29 cellular contexts compared by ENCODE assay signal in the genomic region with DNA sequence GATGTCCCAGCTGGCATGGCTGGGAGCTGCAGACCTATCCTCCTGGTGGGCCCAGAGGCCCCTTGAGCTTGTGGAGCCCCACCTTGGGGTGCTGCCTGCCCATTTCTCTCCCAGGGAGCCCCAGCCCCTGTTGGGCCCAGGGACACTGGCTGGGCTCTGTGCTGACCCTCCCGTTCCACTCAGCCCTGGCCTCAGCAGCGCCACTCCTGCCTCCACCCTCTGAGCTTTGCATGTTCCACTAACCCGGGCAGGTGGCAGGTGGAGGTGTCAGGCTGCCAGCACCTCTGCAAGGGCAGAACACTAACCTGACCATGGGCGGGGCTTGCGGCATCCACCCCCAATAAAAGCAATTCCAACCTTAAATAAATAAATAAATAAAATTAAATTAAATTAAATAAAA.
"Had no signal": no experiment of that assay in that cellular context is flagged by ENCODE, and none has a peak within 500 bp of the region (broad histone marks: within the 10 kb centered on the region; RNA-seq: fewer than 3 reads in every experiment).

No MANE protein-coding gene starts in this region.

- ATAC-seq: naive thymus-derived CD4-positive, alpha-beta T cell; natural killer cell; psoas muscle; right cardiac atrium; right lobe of liver; stimulated activated naive B cell treated with anti-CD40 and anti-IgM and Interleukin-4, amounts not matched to agents 10 μg/mL and 1 μg/mL and 100 μg/mL, for 72 hours had no signal

- H3K79me2 ChIP-seq: parathyroid adenoma had no signal

- DNase-seq: naive thymus-derived CD4-positive, alpha-beta T cell; natural killer cell; nucleus accumbens; ovary; psoas muscle; right lobe of liver; sigmoid colon; small intestine; stimulated activated CD4-positive, alpha-beta T cell treated with anti-CD3 and anti-CD28 coated beads, Interleukin-15, amount 100 ng/mL, for 24 hours; stimulated activated CD4-positive, alpha-beta T cell treated with anti-CD3 and anti-CD28 coated beads, Interleukin-2, amount 100 ng/mL, for 24 hours; stimulated activated CD4-positive, alpha-beta T cell treated with anti-CD3 and anti-CD28 coated beads, Interleukin-2, amount 100 ng/mL, for 48 hours; stimulated activated CD4-positive, alpha-beta T cell treated with anti-CD3 and anti-CD28 coated beads, Interleukin-4, amount 100 ng/mL, for 24 hours; stimulated activated naive B cell treated with anti-CD40 and anti-IgM and Interleukin-4, amounts not matched to agents 10 μg/mL and 1 μg/mL and 100 μg/mL, for 72 hours; stimulated activated naive CD4-positive, alpha-beta T cell treated with Interleukin-2 at 50 U/mL for 16 hours; stomach; thyroid gland had no signal

- H3K9ac ChIP-seq: neural progenitor cell, parathyroid adenoma had no signal

- H3K4me3 ChIP-seq: neural progenitor cell, ovary, psoas muscle, right lobe of liver, sigmoid colon, stomach, thoracic aorta, thyroid gland, tibial nerve, vagina had no signal

- H3K27me3 Mint-ChIP-seq: progenitor cell of endocrine pancreas; stimulated activated naive B cell treated with anti-CD40 and anti-IgM and Interleukin-4, amounts not matched to agents 10 μg/mL and 1 μg/mL and 100 μg/mL, for 72 hours; stimulated activated naive CD8-positive, alpha-beta T cell treated with anti-CD3 and anti-CD28 coated beads, Interleukin-15, Interleukin-2, amounts not matched to agents 100 ng/mL and 50 ng/mL, for 24 hours had no signal

- H3K36me3 Mint-ChIP-seq: naive thymus-derived CD4-positive, alpha-beta T cell; natural killer cell; neural progenitor cell; stimulated activated effector memory CD8-positive, alpha-beta T cell treated with anti-CD3 and anti-CD28 coated beads, Interleukin-12 subunit alpha, Interleukin-12 subunit beta, amount 100 ng/mL, for 72 hours; stimulated activated naive B cell treated with anti-CD40 and anti-IgM and Interleukin-4, amounts not matched to agents 10 μg/mL and 1 μg/mL and 100 μg/mL, for 72 hours; type B pancreatic cell had no signal

- H3K36me3 ChIP-seq: neural progenitor cell, neutrophil, ovary, right lobe of liver, sigmoid colon, stomach, thoracic aorta, thyroid gland, tibial nerve, vagina had no signal

- H2AFZ ChIP-seq: neural progenitor cell, parathyroid adenoma had no signal

- H3K4me1 Mint-ChIP-seq: naive thymus-derived CD4-positive, alpha-beta T cell; natural killer cell; nephron; neural progenitor cell; stimulated activated effector memory CD8-positive, alpha-beta T cell treated with anti-CD3 and anti-CD28 coated beads, Interleukin-12 subunit alpha, Interleukin-12 subunit beta, amount 100 ng/mL, for 72 hours; stimulated activated naive B cell treated with anti-CD40 and anti-IgM and Interleukin-4, amounts not matched to agents 10 μg/mL and 1 μg/mL and 100 μg/mL, for 72 hours had no signal

- H3K4me3 Mint-ChIP-seq: naive thymus-derived CD4-positive, alpha-beta T cell; natural killer cell; nephron; neural progenitor cell; stimulated activated effector memory CD8-positive, alpha-beta T cell treated with anti-CD3 and anti-CD28 coated beads, Interleukin-12 subunit alpha, Interleukin-12 subunit beta, amount 100 ng/mL, for 72 hours; stimulated activated naive B cell treated with anti-CD40 and anti-IgM and Interleukin-4, amounts not matched to agents 10 μg/mL and 1 μg/mL and 100 μg/mL, for 72 hours; stimulated activated naive CD8-positive, alpha-beta T cell treated with anti-CD3 and anti-CD28 coated beads, Interleukin-15, Interleukin-2, amounts not matched to agents 100 ng/mL and 50 ng/mL, for 24 hours; type B pancreatic cell had no signal

- FAIRE-seq: urothelium cell line had no signal

- H3K27ac ChIP-seq: neural progenitor cell, neutrophil, ovary, parathyroid adenoma, psoas muscle, right lobe of liver, sigmoid colon, stomach, thoracic aorta, thyroid gland, tibial nerve, vagina had no signal

- H3K27ac Mint-ChIP-seq: naive thymus-derived CD4-positive, alpha-beta T cell; natural killer cell; nephron; neural progenitor cell; progenitor cell of endocrine pancreas; stimulated activated effector memory CD8-positive, alpha-beta T cell treated with anti-CD3 and anti-CD28 coated beads, Interleukin-12 subunit alpha, Interleukin-12 subunit beta, amount 100 ng/mL, for 72 hours; stimulated activated naive B cell treated with anti-CD40 and anti-IgM and Interleukin-4, amounts not matched to agents 10 μg/mL and 1 μg/mL and 100 μg/mL, for 72 hours; stimulated activated naive CD8-positive, alpha-beta T cell treated with anti-CD3 and anti-CD28 coated beads, Interleukin-15, Interleukin-2, amounts not matched to agents 100 ng/mL and 50 ng/mL, for 24 hours; type B pancreatic cell had no signal

- H3K4me1 ChIP-seq: neural progenitor cell, parathyroid adenoma, psoas muscle, right lobe of liver, sigmoid colon, stomach, thyroid gland, tibial nerve, vagina had no signal

- H3K9me3 ChIP-seq: neutrophil, ovary, right lobe of liver, thoracic aorta, thyroid gland, tibial nerve, vagina had no signal

- H3K27me3 ChIP-seq: neural progenitor cell, neutrophil, ovary, right lobe of liver, sigmoid colon, stomach, thyroid gland, tibial nerve, vagina had no signal

- H3K4me2 ChIP-seq: neural progenitor cell had no signal
